ENCODE assay signal across 1 cellular context in genomic region chr16:89246903-89247733, GRCh38.
TF ChIP-seq lines count a peak whose summit lies in the region.

No MANE protein-coding gene starts in this region.

TF ChIP-seq in SK-N-SH, 30 proteins besides CTCF, POLR2A, EP300 and RAD21 (continued from another document):
- peak; percentile 1; the same call in 1 of the 2 replicates for TF ChIP-seq PBX3 (IDR thresholded peaks at IDR 0.05)
